ENCODE assay signal across 1 cellular context in genomic region chr5:81751009-81751835, GRCh38.
TF ChIP-seq lines count a peak whose summit lies in the region.

Gene SSBP2 (minus strand): TSS chr5:81751097. CDS start chr5:81751042, 55 bp downstream.

TF ChIP-seq in WTC11, 78 proteins besides CTCF, POLR2A, EP300 and RAD21 (continued from another document):
- no peak for TF ChIP-seq SMAD3 (CRISPR knock-in tag; IDR thresholded peaks at IDR 0.05; ENCODE audit: borderline replicate concordance)
- TF ChIP-seq HMGXB4 (CRISPR knock-in tag; IDR thresholded peaks at IDR 0.05), result peak; percentile 82
- 0 out of 2 replicates have a peak, but pooled peaks have one; percentile 46 for TF ChIP-seq MYBL2 (CRISPR knock-in tag; IDR thresholded peaks at IDR 0.05)
- TF ChIP-seq TCF7 (CRISPR knock-in tag; IDR thresholded peaks at IDR 0.05; ENCODE audit: low read depth), result no peak
- TF ChIP-seq ZNF317 (CRISPR knock-in tag; IDR thresholded peaks at IDR 0.05; ENCODE audit: borderline replicate concordance, low read depth), result no peak
